ENCODE assay signal across 39 cellular contexts in the genomic region with DNA sequence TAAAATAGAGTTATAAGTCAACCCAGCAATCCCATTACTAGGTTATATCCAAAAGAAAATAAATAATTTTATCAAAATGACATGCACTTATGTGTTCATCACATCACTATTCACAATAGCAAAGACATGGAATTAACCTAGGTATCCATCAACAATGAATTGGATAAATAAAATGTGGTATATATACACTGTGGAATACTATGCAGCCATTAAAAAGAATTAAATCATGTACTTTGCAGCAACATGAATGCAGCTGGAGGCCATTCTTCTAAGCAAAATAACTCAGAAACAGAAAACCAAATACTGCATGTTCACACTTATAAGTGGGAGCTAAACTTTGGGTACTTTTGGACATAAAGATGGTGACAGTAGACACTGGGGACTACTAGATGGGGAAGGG.
"Had no signal": no experiment of that assay in that cellular context is flagged by ENCODE, and none has a peak within 500 bp of the region (broad histone marks: within the 10 kb centered on the region; RNA-seq: fewer than 3 reads in every experiment).

No MANE protein-coding gene starts in this region.

- H3K9me3 Mint-ChIP-seq: activated naive CD4-positive, alpha-beta T cell treated with anti-CD3 and anti-CD28 coated beads, Interleukin-2, amount 10 ng/mL, durations not matched to agents 7 days and 5 days; activated naive CD4-positive, alpha-beta T cell treated with anti-CD3 and anti-CD28 coated beads, Interleukin-2, amount 50 U/mL, for 24 hours; activated T-cell treated with anti-CD3 and anti-CD28 coated beads, Interleukin-2, amount 50 U/mL, for 24 hours; activated T-cell treated with anti-CD3 and anti-CD28 coated beads, Interleukin-2, amount 50 U/mL, for 72 hours; activated T-helper 1 cell treated with anti-CD3 and anti-CD28 coated beads, Interleukin-12 subunit alpha, Interleukin-12 subunit beta, Interleukin-2, Interleukin-4 antibody, amounts not matched to agents 30 ng/mL and 10 ng/mL and 1 ng/mL, durations not matched to agents 14 hours and 24 hours and 36 hours had no signal

- FAIRE-seq: astrocyte, bronchial epithelial cell had no signal

- H3K4me1 Mint-ChIP-seq: activated naive CD4-positive, alpha-beta T cell treated with anti-CD3 and anti-CD28 coated beads, Interleukin-2, amount 10 ng/mL, durations not matched to agents 7 days and 5 days; activated naive CD4-positive, alpha-beta T cell treated with anti-CD3 and anti-CD28 coated beads, Interleukin-2, amount 50 U/mL, for 24 hours; activated naive CD8-positive, alpha-beta T cell treated with anti-CD3 and anti-CD28 coated beads for 36 hours; activated naive CD8-positive, alpha-beta T cell treated with anti-CD3 and anti-CD28 coated beads, Interleukin-2, amount 10 ng/mL, durations not matched to agents 7 days and 5 days; activated naive CD8-positive, alpha-beta T cell treated with anti-CD3 and anti-CD28 coated beads, Interleukin-2, amount 50 U/mL, for 24 hours; activated T-helper 17 cell treated with anti-CD3 and anti-CD28 coated beads, Interleukin-2, amount 50 U/mL, for 72 hours; brain; central memory CD8-positive, alpha-beta T cell had no signal

- H3K27me3 Mint-ChIP-seq: activated naive CD4-positive, alpha-beta T cell treated with anti-CD3 and anti-CD28 coated beads, Interleukin-2, amount 10 ng/mL, durations not matched to agents 7 days and 5 days; activated naive CD4-positive, alpha-beta T cell treated with anti-CD3 and anti-CD28 coated beads, Interleukin-2, amount 50 U/mL, for 24 hours; activated naive CD8-positive, alpha-beta T cell; activated naive CD8-positive, alpha-beta T cell treated with anti-CD3 and anti-CD28 coated beads for 36 hours; activated naive CD8-positive, alpha-beta T cell treated with anti-CD3 and anti-CD28 coated beads, Interleukin-2, amount 10 ng/mL, durations not matched to agents 7 days and 5 days; activated naive CD8-positive, alpha-beta T cell treated with anti-CD3 and anti-CD28 coated beads, Interleukin-2, amount 50 U/mL, for 24 hours; activated T-cell treated with anti-CD3 and anti-CD28 coated beads, Interleukin-2, amount 50 U/mL, for 24 hours; activated T-helper 17 cell treated with anti-CD3 and anti-CD28 coated beads, Interleukin-2, amount 50 U/mL, for 72 hours; brain; central memory CD8-positive, alpha-beta T cell had no signal

- H3K4me3 Mint-ChIP-seq: activated naive CD4-positive, alpha-beta T cell treated with anti-CD3 and anti-CD28 coated beads for 36 hours; activated naive CD4-positive, alpha-beta T cell treated with anti-CD3 and anti-CD28 coated beads, Interleukin-2, amount 10 ng/mL, durations not matched to agents 7 days and 5 days; activated naive CD4-positive, alpha-beta T cell treated with anti-CD3 and anti-CD28 coated beads, Interleukin-2, amount 50 U/mL, for 24 hours; activated naive CD8-positive, alpha-beta T cell; activated naive CD8-positive, alpha-beta T cell treated with anti-CD3 and anti-CD28 coated beads for 36 hours; activated naive CD8-positive, alpha-beta T cell treated with anti-CD3 and anti-CD28 coated beads, Interleukin-2, amount 10 ng/mL, durations not matched to agents 7 days and 5 days; activated naive CD8-positive, alpha-beta T cell treated with anti-CD3 and anti-CD28 coated beads, Interleukin-2, amount 50 U/mL, for 24 hours; activated T-cell treated with anti-CD3 and anti-CD28 coated beads, Interleukin-2, amount 50 U/mL, for 24 hours; activated T-cell treated with anti-CD3 and anti-CD28 coated beads, Interleukin-2, amount 50 U/mL, for 4 hours; activated T-cell treated with anti-CD3 and anti-CD28 coated beads, Interleukin-2, amount 50 U/mL, for 72 hours; activated T-helper 1 cell treated with anti-CD3 and anti-CD28 coated beads, Interleukin-12 subunit alpha, Interleukin-12 subunit beta, Interleukin-2, Interleukin-4 antibody, amounts not matched to agents 30 ng/mL and 10 ng/mL and 1 ng/mL, durations not matched to agents 14 hours and 24 hours and 36 hours; activated T-helper 17 cell treated with anti-CD3 and anti-CD28 coated beads, Interleukin-2, amount 50 U/mL, for 72 hours; brain; central memory CD8-positive, alpha-beta T cell had no signal

- H3K4me3 ChIP-seq: adrenal gland, ascending aorta, body of pancreas, breast epithelium, cardiac muscle cell had no signal

- H3K36me3 ChIP-seq: adrenal gland, ascending aorta, brain microvascular endothelial cell, breast epithelium, cardiac muscle cell had no signal

- H3K4me1 ChIP-seq: adrenal gland, ascending aorta, body of pancreas, breast epithelium had no signal

- DNase-seq: activated effector memory CD4-positive, alpha-beta T cell treated with anti-CD3 and anti-CD28 coated beads, Interleukin-2, amount 50 U/mL, for 16 hours; activated effector memory CD4-positive, alpha-beta T cell treated with Interleukin-2 at 50 U/mL for 16 hours; activated gamma-delta T cell; activated gamma-delta T cell treated with Interleukin-2 at 50 U/mL for 16 hours; activated naive CD4-positive, alpha-beta T cell; activated naive CD4-positive, alpha-beta T cell treated with anti-CD3 and anti-CD28 coated beads for 36 hours; activated naive CD4-positive, alpha-beta T cell treated with anti-CD3 and anti-CD28 coated beads, Interleukin-2, amount 10 ng/mL, durations not matched to agents 7 days and 5 days; activated naive CD4-positive, alpha-beta T cell treated with anti-CD3 and anti-CD28 coated beads, Interleukin-2, amount 50 U/mL, for 16 hours; activated naive CD4-positive, alpha-beta T cell treated with Interleukin-2 at 50 U/mL for 16 hours; activated naive CD8-positive, alpha-beta T cell treated with anti-CD3 and anti-CD28 coated beads for 36 hours; activated naive CD8-positive, alpha-beta T cell treated with anti-CD3 and anti-CD28 coated beads, Interleukin-2, amount 10 ng/mL, durations not matched to agents 7 days and 5 days; activated naive CD8-positive, alpha-beta T cell treated with anti-CD3 and anti-CD28 coated beads, Interleukin-2, amount 50 U/mL, for 24 hours; activated T-cell treated with anti-CD3 and anti-CD28 coated beads, Interleukin-2, amount 50 U/mL, for 24 hours; activated T-cell treated with anti-CD3 and anti-CD28 coated beads, Interleukin-2, amount 50 U/mL, for 4 hours; activated T-cell treated with anti-CD3 and anti-CD28 coated beads, Interleukin-2, amount 50 U/mL, for 48 hours; activated T-cell treated with anti-CD3 and anti-CD28 coated beads, Interleukin-2, amount 50 U/mL, for 72 hours; adrenal gland; amniotic stem cell; amygdala; anterior cingulate cortex; aorta; body of pancreas; brain microvascular endothelial cell; caudate nucleus; central memory CD4-positive, alpha-beta T cell; cerebellar nuclear complex had no signal

- H3K27ac Mint-ChIP-seq: activated naive CD4-positive, alpha-beta T cell treated with anti-CD3 and anti-CD28 coated beads for 36 hours; activated naive CD4-positive, alpha-beta T cell treated with anti-CD3 and anti-CD28 coated beads, Interleukin-2, amount 10 ng/mL, durations not matched to agents 7 days and 5 days; activated naive CD4-positive, alpha-beta T cell treated with anti-CD3 and anti-CD28 coated beads, Interleukin-2, amount 50 U/mL, for 24 hours; activated naive CD4-positive, alpha-beta T cell treated with anti-CD3 and anti-CD28 coated beads, Interleukin-2, amount 50 U/mL, for 72 hours; activated naive CD8-positive, alpha-beta T cell; activated naive CD8-positive, alpha-beta T cell treated with anti-CD3 and anti-CD28 coated beads for 36 hours; activated naive CD8-positive, alpha-beta T cell treated with anti-CD3 and anti-CD28 coated beads, Interleukin-2, amount 10 ng/mL, durations not matched to agents 7 days and 5 days; activated naive CD8-positive, alpha-beta T cell treated with anti-CD3 and anti-CD28 coated beads, Interleukin-2, amount 50 U/mL, for 24 hours; activated T-cell treated with anti-CD3 and anti-CD28 coated beads, Interleukin-2, amount 50 U/mL, for 24 hours; activated T-cell treated with anti-CD3 and anti-CD28 coated beads, Interleukin-2, amount 50 U/mL, for 72 hours; activated T-helper 1 cell treated with anti-CD3 and anti-CD28 coated beads, Interleukin-12 subunit alpha, Interleukin-12 subunit beta, Interleukin-2, Interleukin-4 antibody, amounts not matched to agents 30 ng/mL and 10 ng/mL and 1 ng/mL, durations not matched to agents 14 hours and 24 hours and 36 hours; activated T-helper 17 cell treated with anti-CD3 and anti-CD28 coated beads, Interleukin-2, amount 50 U/mL, for 72 hours; activated T-helper 2 cell treated with anti-CD3 and anti-CD28 coated beads, Interferon-gamma antibody, Interleukin-2, Interleukin-4, amounts not matched to agents 10 μg/mL and 5 μg/mL and 100 μg/mL, durations not matched to agents 14 hours and 24 hours and 36 hours; brain had no signal

- ATAC-seq: activated naive CD4-positive, alpha-beta T cell treated with anti-CD3 and anti-CD28 coated beads, Interleukin-2, amount 50 U/mL, for 72 hours; activated naive CD8-positive, alpha-beta T cell treated with anti-CD3 and anti-CD28 coated beads, Interleukin-2, amount 50 U/mL, for 24 hours; activated T-cell treated with anti-CD3 and anti-CD28 coated beads, Interleukin-2, amount 50 U/mL, for 4 hours; activated T-cell treated with anti-CD3 and anti-CD28 coated beads, Interleukin-2, amount 50 U/mL, for 72 hours; activated T-helper 17 cell treated with anti-CD3 and anti-CD28 coated beads, Interleukin-2, amount 50 U/mL, for 72 hours; body of pancreas had no signal

- H3K9me3 ChIP-seq: adrenal gland, ascending aorta, body of pancreas, breast epithelium had no signal

- H3K27me3 ChIP-seq: adrenal gland, ascending aorta, body of pancreas, brain microvascular endothelial cell, breast epithelium, cardiac muscle cell had no signal

- H3K27ac ChIP-seq: adrenal gland, ascending aorta, body of pancreas, brain microvascular endothelial cell, breast epithelium, cardiac muscle cell had no signal

- H3K36me3 Mint-ChIP-seq: activated naive CD4-positive, alpha-beta T cell treated with anti-CD3 and anti-CD28 coated beads, Interleukin-2, amount 10 ng/mL, durations not matched to agents 7 days and 5 days; activated naive CD4-positive, alpha-beta T cell treated with anti-CD3 and anti-CD28 coated beads, Interleukin-2, amount 50 U/mL, for 24 hours; activated naive CD4-positive, alpha-beta T cell treated with anti-CD3 and anti-CD28 coated beads, Interleukin-2, amount 50 U/mL, for 72 hours; activated naive CD8-positive, alpha-beta T cell; activated naive CD8-positive, alpha-beta T cell treated with anti-CD3 and anti-CD28 coated beads for 36 hours; activated naive CD8-positive, alpha-beta T cell treated with anti-CD3 and anti-CD28 coated beads, Interleukin-2, amount 10 ng/mL, durations not matched to agents 7 days and 5 days; brain had no signal
